In the genomic region with DNA sequence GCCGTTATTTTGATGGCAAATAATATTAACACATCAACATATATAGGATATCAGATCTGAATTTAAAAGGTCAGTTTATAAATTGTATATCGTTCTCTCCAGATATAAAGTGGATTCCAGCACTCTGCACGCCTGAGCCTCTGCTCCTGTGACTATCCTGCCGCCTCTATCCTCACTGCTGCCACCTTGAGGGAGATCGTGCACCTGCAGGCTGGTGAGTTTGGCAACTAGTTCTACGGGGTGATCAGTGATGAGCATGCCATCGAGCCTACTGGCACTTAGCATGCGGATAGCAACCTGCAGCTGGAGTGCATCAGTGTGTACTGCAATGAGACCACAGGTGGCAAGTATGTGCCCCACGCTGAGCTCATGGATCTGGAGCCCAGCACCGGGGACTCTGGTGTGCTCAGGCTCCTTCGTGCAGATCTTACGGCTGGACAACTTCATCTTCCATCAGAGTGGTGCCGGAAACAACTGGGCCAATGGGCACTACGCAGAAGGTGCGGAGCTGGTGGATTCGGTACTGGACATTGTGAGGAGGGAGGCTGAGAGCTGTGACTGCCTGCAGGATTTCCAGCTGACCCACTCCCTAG, we compare ENCODE assay signal across 8 cellular contexts.
DNase-seq lines count a peak whose midpoint lies in the region; ATAC-seq and TF ChIP-seq lines count a peak whose summit lies in the region.

No MANE protein-coding gene starts in this region.

- ATAC-seq in GM21390 (IDR thresholded peaks at IDR 0.05; ENCODE audit: unreplicated experiment): peak; percentile 100

- H3K27ac ChIP-seq in SJCRH30 (no peak overlapping the region), uterus (no peak overlapping the region)

- H3K36me3 ChIP-seq in SJCRH30 (no peaks in the 10 kb centered on the region), uterus (no peaks in the 10 kb centered on the region)

- H3K4me1 Mint-ChIP-seq in glutamatergic neuron (ENCODE audit: low read depth, unreplicated experiment) (peaks cover 4% of the 10 kb centered on the region), progenitor cell of endocrine pancreas (ENCODE audit: low read depth) (no peaks in the 10 kb centered on the region)

- TF ChIP-seq POLR2A in uterus (IDR thresholded peaks at IDR 0.05): no peak

- no peaks in the 10 kb centered on the region for H3K27me3 Mint-ChIP-seq in glutamatergic neuron (ENCODE audit: unreplicated experiment)
- H3K27me3 Mint-ChIP-seq in progenitor cell of endocrine pancreas: no peaks in the 10 kb centered on the region

- DNase-seq in EL (peak; percentile 64), HK-2 (ENCODE audit: unreplicated experiment) (peak; percentile 75), SJCRH30 (peak; percentile 53 to 75), glutamatergic neuron (peak; percentile 89), progenitor cell of endocrine pancreas (ENCODE audit: low spot score, unreplicated experiment) (peak; percentile 68), uterus (peak; percentile 23 to 54)
- DNase-seq in activated naive CD4-positive, alpha-beta T cell (lab: John Stamatoyannopoulos, UW): peak; percentile 2 to 46 (median 40)

- H3K4me3 ChIP-seq in SJCRH30 (no peak overlapping the region), uterus (no peak overlapping the region)

- H3K27ac Mint-ChIP-seq in glutamatergic neuron (ENCODE audit: unreplicated experiment) (no peak overlapping the region), progenitor cell of endocrine pancreas (no peak overlapping the region)

- no peaks in the 10 kb centered on the region for H3K9me3 Mint-ChIP-seq in glutamatergic neuron (ENCODE audit: unreplicated experiment)
- no peaks in the 10 kb centered on the region for H3K9me3 Mint-ChIP-seq in progenitor cell of endocrine pancreas (ENCODE audit: low read depth)

- no peaks in the 10 kb centered on the region for H3K36me3 Mint-ChIP-seq in glutamatergic neuron (ENCODE audit: unreplicated experiment)
- no peaks in the 10 kb centered on the region for H3K36me3 Mint-ChIP-seq in progenitor cell of endocrine pancreas (ENCODE audit: insufficient read depth)

- H3K9me3 ChIP-seq in SJCRH30 (replicated peaks): no peaks in the 10 kb centered on the region
- no peaks in the 10 kb centered on the region for H3K9me3 ChIP-seq in uterus

- H3K27me3 ChIP-seq in SJCRH30 (no peaks in the 10 kb centered on the region), uterus (no peaks in the 10 kb centered on the region)

- H3K4me3 Mint-ChIP-seq in glutamatergic neuron (ENCODE audit: unreplicated experiment) (no peak overlapping the region), progenitor cell of endocrine pancreas (ENCODE audit: low read depth) (no peak overlapping the region)

- peak; percentile 85 for TF ChIP-seq CTCF in glutamatergic neuron (IDR thresholded peaks at IDR 0.05; ENCODE audit: partially characterized antibody, unreplicated experiment)
- peak; percentile 79 for TF ChIP-seq CTCF in progenitor cell of endocrine pancreas (IDR thresholded peaks at IDR 0.05; ENCODE audit: unreplicated experiment)
- TF ChIP-seq CTCF in uterus (IDR thresholded peaks at IDR 0.05): peak in 3 of 4 experiments; percentile 38 to 56 (median 39)

- no peaks in the 10 kb centered on the region for H3K4me1 ChIP-seq in SJCRH30
- no peaks in the 10 kb centered on the region for H3K4me1 ChIP-seq in uterus

- intact Hi-C loops in uterus (cut with DNase I; ENCODE audit: low total_unique reads): no loop called here

Comparison
In these comparisons a context has a peak if more than half of its experiments do, and no peak if none do; other contexts are left out.
1. DNase-seq: peak in every context shown above with its lines; median percentile 89 in glutamatergic neuron; 75 in HK-2; 68 in progenitor cell of endocrine pancreas; 64 in EL; 64 in SJCRH30; 40 in activated naive CD4-positive, alpha-beta T cell; 38 in uterus.